ENCODE assay signal across 15 cellular contexts in genomic region chr14:104218361-104219180, GRCh38.
DNase-seq lines count a peak whose midpoint lies in the region; ATAC-seq and TF ChIP-seq lines count a peak whose summit lies in the region.
"Had no signal": no experiment of that assay in that cellular context is flagged by ENCODE, and none has a peak within 500 bp of the region (broad histone marks: within the 10 kb centered on the region; RNA-seq: fewer than 3 reads in every experiment).

No MANE protein-coding gene starts in this region.

- peaks cover 9% of the 10 kb centered on the region for H3K4me1 ChIP-seq in left ventricle myocardium inferior
- no peaks in the 10 kb centered on the region for H3K4me1 ChIP-seq in RWPE2 (ENCODE audit: insufficient read depth, poor library complexity, severe bottlenecking)
- peaks cover 6% of the 10 kb centered on the region for H3K4me1 ChIP-seq in lower lobe of right lung
- H3K4me1 ChIP-seq in upper lobe of right lung = no peaks in the 10 kb centered on the region
- H3K4me1 ChIP-seq: HAP-1, SJSA1 had no signal

- H3K27ac ChIP-seq in left ventricle myocardium inferior (replicated peaks) (no peak overlapping the region), RWPE2 (ENCODE audit: poor library complexity, severe bottlenecking) (no peak overlapping the region), lower lobe of right lung (no peak overlapping the region), upper lobe of right lung (no peak overlapping the region)
- H3K27ac ChIP-seq: PC-9, RWPE1, SJSA1 had no signal

- H3K27me3 ChIP-seq in left ventricle myocardium inferior (ENCODE audit: low read depth) (peaks cover 41% of the 10 kb centered on the region), RWPE2 (ENCODE audit: insufficient read depth, poor library complexity, severe bottlenecking) (peaks cover 35% of the 10 kb centered on the region), lower lobe of right lung (ENCODE audit: low read depth) (peaks cover 11% of the 10 kb centered on the region), upper lobe of right lung (no peaks in the 10 kb centered on the region)

- H3K4me3 ChIP-seq in left ventricle myocardium inferior = no peak overlapping the region
- no peak overlapping the region for H3K4me3 ChIP-seq in RWPE2 (ENCODE audit: severe bottlenecking)
- H3K4me3 ChIP-seq in lower lobe of right lung = no peak overlapping the region
- H3K4me3 ChIP-seq in upper lobe of right lung = no peak overlapping the region
- H3K4me3 ChIP-seq: HAP-1, PC-9, SJSA1 had no signal

- no peak for TF ChIP-seq CTCF in left ventricle myocardium inferior (IDR thresholded peaks at IDR 0.05; ENCODE audit: borderline replicate concordance)
- TF ChIP-seq CTCF in RWPE2 (IDR thresholded peaks at IDR 0.05; ENCODE audit: poor library complexity, severe bottlenecking) = no peak
- TF ChIP-seq CTCF in lower lobe of right lung (IDR thresholded peaks at IDR 0.05) = no peak
- TF ChIP-seq CTCF in upper lobe of right lung (IDR thresholded peaks at IDR 0.05) = no peak

- no peaks in the 10 kb centered on the region for H3K36me3 ChIP-seq in left ventricle myocardium inferior
- H3K36me3 ChIP-seq in RWPE2 (ENCODE audit: low read depth) = no peaks in the 10 kb centered on the region
- H3K36me3 ChIP-seq in lower lobe of right lung = no peaks in the 10 kb centered on the region
- no peaks in the 10 kb centered on the region for H3K36me3 ChIP-seq in upper lobe of right lung
- H3K36me3 ChIP-seq: HAP-1, SJSA1 had no signal

- intact Hi-C loops in left ventricle myocardium inferior (cut with micrococcal nuclease) = no loop called here
- intact Hi-C loops in left cardiac atrium (cut with DNase I) = no loop called here
- intact Hi-C loops in lower lobe of right lung (cut with DNase I) = no loop called here
- intact Hi-C loops in upper lobe of right lung (cut with DNase I) = no loop called here

- ATAC-seq in left cardiac atrium (no peak), RWPE2 (ENCODE audit: low read depth) (no peak), lower lobe of right lung (no peak), upper lobe of right lung (no peak), left lobe of liver (no peak)

- DNase-seq in left ventricle myocardium inferior = peak; percentile 10
- DNase-seq in left cardiac atrium = no peak
- peak; percentile 70 for DNase-seq in RWPE2 (ENCODE audit: low spot score)
- peak; percentile 16 for DNase-seq in lower lobe of right lung
- peak; percentile 46 for DNase-seq in upper lobe of right lung
- no peak for DNase-seq in left lobe of liver (ENCODE audit: low spot score)
- DNase-seq in NCI-H1436 treated with DMSO at 0.1 percent for 48 hours (lab: John Stamatoyannopoulos, UW) = no peak
- DNase-seq in stimulated activated CD4-positive, alpha-beta T cell treated with anti-CD3 and anti-CD28 coated beads, Interleukin-4, amount 100 ng/mL, for 4 hours = no peak
- DNase-seq: DMS79 treated with DMSO at 0.1 percent for 48 hours, NCI-H1105, NCI-H1694 treated with DMSO at 0.1 percent for 48 hours, PC-9 had no signal

- H3K9me3 ChIP-seq in left ventricle myocardium inferior (replicated peaks) (no peaks in the 10 kb centered on the region), RWPE2 (ENCODE audit: severe bottlenecking) (no peaks in the 10 kb centered on the region), lower lobe of right lung (no peaks in the 10 kb centered on the region), upper lobe of right lung (no peaks in the 10 kb centered on the region)
- H3K9me3 ChIP-seq: HAP-1, SJSA1 had no signal

Comparison
In these comparisons a context has a peak if more than half of its experiments do, and no peak if none do; other contexts are left out.
1. DNase-seq: peak in left ventricle myocardium inferior (single experiment), RWPE2 (single experiment), lower lobe of right lung (single experiment) and upper lobe of right lung (single experiment); none in left cardiac atrium (single experiment), left lobe of liver (single experiment), NCI-H1436 treated with DMSO at 0.1 percent for 48 hours (single experiment) and stimulated activated CD4-positive, alpha-beta T cell treated with anti-CD3 and anti-CD28 coated beads, Interleukin-4, amount 100 ng/mL, for 4 hours (0 of 2).